Comparison of ENCODE assay signal across 8 cellular contexts in the genomic region with DNA sequence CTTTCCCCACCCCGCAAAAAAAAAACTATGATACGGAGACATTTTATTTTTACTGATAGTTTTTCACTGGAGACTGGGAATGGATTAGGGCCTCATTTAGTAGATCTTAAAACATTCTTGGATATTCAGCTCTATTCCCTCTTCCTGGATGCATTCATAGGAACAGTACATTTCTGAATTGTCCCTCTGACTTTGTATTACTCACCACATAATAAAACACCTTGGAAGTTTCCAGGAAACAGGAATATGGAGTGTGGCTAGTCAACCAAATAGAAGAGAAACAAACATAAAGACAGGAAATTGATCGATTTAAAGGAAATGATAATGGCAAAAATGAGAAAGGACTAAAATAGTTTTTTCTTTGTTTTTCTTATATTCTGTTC.
DNase-seq lines count a peak whose midpoint lies in the region; ATAC-seq and TF ChIP-seq lines count a peak whose summit lies in the region.
"Had no signal": no experiment of that assay in that cellular context is flagged by ENCODE, and none has a peak within 500 bp of the region (broad histone marks: within the 10 kb centered on the region; RNA-seq: fewer than 3 reads in every experiment).

No MANE protein-coding gene starts in this region.

- H3K27me3 ChIP-seq in BLaER1 treated with 17β-estradiol and CSF1 and Interleukin-3, amounts not matched to agents 10 nM and 100 nM = peaks cover 6 to 15% (median 10%) of the 10 kb centered on the region in 11 experiments; a peak in 20 of 22 replicates
- no peaks in the 10 kb centered on the region for H3K27me3 ChIP-seq in GM23248 (replicated peaks; ENCODE audit: insufficient read depth)

- H3K9me3 Mint-ChIP-seq in WTC11 = no peaks in the 10 kb centered on the region; the same call in 1 of the 2 replicates
- no peaks in the 10 kb centered on the region for H3K9me3 Mint-ChIP-seq in mesothelial cell of epicardium

- H3K27me3 Mint-ChIP-seq in WTC11 (ENCODE audit: low read depth) (peaks cover 25% of the 10 kb centered on the region), mesothelial cell of epicardium (ENCODE audit: low read depth) (peaks cover 17% of the 10 kb centered on the region)

- H3K9me2 ChIP-seq in GM23248 (ENCODE audit: insufficient read depth) = no peaks in the 10 kb centered on the region

- H3K9ac ChIP-seq in BLaER1 treated with 17β-estradiol and CSF1 and Interleukin-3, amounts not matched to agents 10 nM and 100 nM = no peak overlapping the region
- no peak overlapping the region for H3K9ac ChIP-seq in GM23248

- H3K36me3 Mint-ChIP-seq in WTC11 (no peaks in the 10 kb centered on the region), mesothelial cell of epicardium (no peaks in the 10 kb centered on the region)

- H3K4me2 ChIP-seq in BLaER1 treated with 17β-estradiol and CSF1 and Interleukin-3, amounts not matched to agents 10 nM and 100 nM = peak overlapping the region in 9 of 11 experiments; percentile 62 to 85 (median 68); a peak in 9 of 22 replicates
- no peak overlapping the region for H3K4me2 ChIP-seq in GM23248 (ENCODE audit: unreplicated experiment)

- H3K4me3 Mint-ChIP-seq in WTC11 = peak overlapping the region; percentile 87
- H3K4me3 Mint-ChIP-seq in mesothelial cell of epicardium = peak overlapping the region; percentile 76

- POLR2A ChIA-PET in WTC11 (lab: Charles Lee) = interaction anchor here (1.4 kb wide), 1 partner anchor 102 kb away, joined by 3 read pairs; no protein-coding TSS in a partner anchor

- H3K36me3 ChIP-seq in BLaER1 treated with 17β-estradiol and CSF1 and Interleukin-3, amounts not matched to agents 10 nM and 100 nM = no peaks in the 10 kb centered on the region
- H3K36me3 ChIP-seq in GM23248 (ENCODE audit: low read depth) = no peaks in the 10 kb centered on the region
- H3K36me3 ChIP-seq: left lung had no signal

- no peaks in the 10 kb centered on the region for H4K20me1 ChIP-seq in BLaER1 treated with 17β-estradiol and CSF1 and Interleukin-3, amounts not matched to agents 10 nM and 100 nM
- H4K20me1 ChIP-seq in GM23248 (ENCODE audit: insufficient read depth) = no peaks in the 10 kb centered on the region

- TF ChIP-seq CTCF in WTC11 (IDR thresholded peaks at IDR 0.05) (no peak), mesothelial cell of epicardium (IDR thresholded peaks at IDR 0.05; ENCODE audit: unreplicated experiment) (no peak)

- DNase-seq in GM23248 (no peak), WTC11 (ENCODE audit: low spot score) (no peak), mesothelial cell of epicardium (ENCODE audit: low spot score in 2 of 2, unreplicated experiment in 2 of 2) (no peak), HuH-7 (ENCODE audit: low spot score) (no peak), GOT3 (lab: John Stamatoyannopoulos, UW) (no peak), left colon (no peak)
- DNase-seq: left lung had no signal

- no peak overlapping the region for H3K27ac ChIP-seq in BLaER1 treated with 17β-estradiol and CSF1 and Interleukin-3, amounts not matched to agents 10 nM and 100 nM
- no peak overlapping the region for H3K27ac ChIP-seq in GM23248
- H3K27ac ChIP-seq: left lung had no signal

- intact Hi-C loops in left colon (cut with DNase I, micrococcal nuclease) = no loop called here

- ATAC-seq in WTC11 = no peak
- ATAC-seq in left colon = no peak

- H3K27ac Mint-ChIP-seq in WTC11 (no peak overlapping the region), mesothelial cell of epicardium (no peak overlapping the region)

- no peaks in the 10 kb centered on the region for H3K9me3 ChIP-seq in BLaER1 treated with 17β-estradiol and CSF1 and Interleukin-3, amounts not matched to agents 10 nM and 100 nM (replicated peaks in 1 of 11)
- H3K9me3 ChIP-seq in GM23248 (ENCODE audit: low read depth) = no peaks in the 10 kb centered on the region
- H3K9me3 ChIP-seq: left lung had no signal

- H3K4me1 Mint-ChIP-seq in WTC11 = peaks cover 8% of the 10 kb centered on the region
- peaks cover 4% of the 10 kb centered on the region for H3K4me1 Mint-ChIP-seq in mesothelial cell of epicardium

- CTCF ChIA-PET in WTC11 (lab: Charles Lee) = interaction anchor here (1.1 to 2.2 kb wide), 5 partner anchors 15 to 317 kb away, joined by 3 to 12 read pairs (median 5); no protein-coding TSS in a partner anchor

- H3K4me3 ChIP-seq in BLaER1 treated with 17β-estradiol and CSF1 and Interleukin-3, amounts not matched to agents 10 nM and 100 nM = peak overlapping the region in 7 of 10 experiments; percentile 42 to 59 (median 54); a peak in 10 of 20 replicates
- peak overlapping the region; percentile 78; the same call in 1 of the 2 replicates for H3K4me3 ChIP-seq in GM23248

- no peak overlapping the region for H2AFZ ChIP-seq in GM23248

- in situ Hi-C loops in GM23248 (cut with MboI) = no loop called here

- H3K79me2 ChIP-seq in GM23248 (ENCODE audit: insufficient read depth) = no peaks in the 10 kb centered on the region

- no peaks in the 10 kb centered on the region for H3F3A ChIP-seq in GM23248 (ENCODE audit: insufficient read depth)

- 0 out of 20 replicates have a peak, but pooled peaks cover 0 to 4% (median 0%) of the 10 kb centered on the region in 10 experiments for H3K4me1 ChIP-seq in BLaER1 treated with 17β-estradiol and CSF1 and Interleukin-3, amounts not matched to agents 10 nM and 100 nM
- no peaks in the 10 kb centered on the region for H3K4me1 ChIP-seq in GM23248 (ENCODE audit: insufficient read depth)
- H3K4me1 ChIP-seq: left lung had no signal

- WGBS in GM23248 (ENCODE audit: low coverage in 1 of 2, low lambda C conversion rate in 2 of 2, missing lambda C conversion rate in 2 of 2), 2 experiments = 65 to 66% methylated on average over 3 of the region's 3 CpGs

TF ChIP-seq in WTC11, 78 proteins besides CTCF, POLR2A, EP300 and RAD21:
- TF ChIP-seq, protein P1, sequence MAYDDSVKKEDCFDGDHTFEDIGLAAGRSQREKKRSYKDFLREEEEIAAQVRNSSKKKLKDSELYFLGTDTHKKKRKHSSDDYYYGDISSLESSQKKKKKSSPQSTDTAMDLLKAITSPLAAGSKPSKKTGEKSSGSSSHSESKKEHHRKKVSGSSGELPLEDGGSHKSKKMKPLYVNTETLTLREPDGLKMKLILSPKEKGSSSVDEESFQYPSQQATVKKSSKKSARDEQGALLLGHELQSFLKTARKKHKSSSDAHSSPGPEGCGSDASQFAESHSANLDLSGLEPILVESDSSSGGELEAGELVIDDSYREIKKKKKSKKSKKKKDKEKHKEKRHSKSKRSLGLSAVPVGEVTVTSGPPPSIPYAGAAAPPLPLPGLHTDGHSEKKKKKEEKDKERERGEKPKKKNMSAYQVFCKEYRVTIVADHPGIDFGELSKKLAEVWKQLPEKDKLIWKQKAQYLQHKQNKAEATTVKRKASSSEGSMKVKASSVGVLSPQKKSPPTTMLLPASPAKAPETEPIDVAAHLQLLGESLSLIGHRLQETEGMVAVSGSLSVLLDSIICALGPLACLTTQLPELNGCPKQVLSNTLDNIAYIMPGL (CRISPR knock-in tag; IDR thresholded peaks at IDR 0.05) = no peak
- no peak for TF ChIP-seq NFYB (CRISPR knock-in tag; conservative IDR thresholded peaks at IDR 0.05; ENCODE audit: low read depth)
- TF ChIP-seq RORB (CRISPR knock-in tag; IDR thresholded peaks at IDR 0.05) = no peak
- no peak for TF ChIP-seq ZNF396 (CRISPR knock-in tag; IDR thresholded peaks at IDR 0.05; ENCODE audit: borderline replicate concordance)
- TF ChIP-seq, protein P2, sequence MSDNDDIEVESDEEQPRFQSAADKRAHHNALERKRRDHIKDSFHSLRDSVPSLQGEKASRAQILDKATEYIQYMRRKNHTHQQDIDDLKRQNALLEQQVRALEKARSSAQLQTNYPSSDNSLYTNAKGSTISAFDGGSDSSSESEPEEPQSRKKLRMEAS (CRISPR knock-in tag; IDR thresholded peaks at IDR 0.05) = no peak
- TF ChIP-seq ESRRA (CRISPR knock-in tag; IDR thresholded peaks at IDR 0.05; ENCODE audit: borderline replicate concordance) = no peak
- TF ChIP-seq CREB1 (CRISPR knock-in tag; IDR thresholded peaks at IDR 0.05) = no peak
- TF ChIP-seq GRHL2 (CRISPR knock-in tag; IDR thresholded peaks at IDR 0.05; ENCODE audit: insufficient replicate concordance, severe bottlenecking) = no peak
